8 cellular contexts compared by ENCODE assay signal in genomic region chr6:98845201-98846020, GRCh38. TPM values are rescaled to one million over a fixed set of nuclear protein-coding genes. Genes with fewer than 3 reads are reported as not detected.
A peak's percentile ranks its signal among the peaks of the same experiment; 100 is the strongest.
DNase-seq lines count a peak whose midpoint lies in the region; ATAC-seq and TF ChIP-seq lines count a peak whose summit lies in the region.

No MANE protein-coding gene starts in this region.

- peak; percentile 65 for DNase-seq in GM19238 (ENCODE audit: insufficient read length, low spot score)
- DNase-seq in NCI-H460 (ENCODE audit: extremely low read depth, low read depth) = peak; percentile 65
- DNase-seq in activated CD4-positive, alpha-beta T cell treated with anti-CD3 and anti-CD28 coated beads, Interleukin-2, amount 10 ng/mL, durations not matched to agents 24 days and 14 days = peak; percentile 90
- DNase-seq in dermis microvascular lymphatic vessel endothelial cell (ENCODE audit: low read depth in 2 of 2) = peak; percentile 31 to 71
- peak; percentile 47 to 70 (median 48) for DNase-seq in stimulated activated CD4-positive, alpha-beta T cell treated with anti-CD3 and anti-CD28 coated beads, TNF-alpha, amount 100 ng/mL, for 24 hours (ENCODE audit: low read depth in 3 of 3)

- no peaks in the 10 kb centered on the region for H3K9me3 Mint-ChIP-seq in activated CD4-positive, alpha-beta T cell treated with anti-CD3 and anti-CD28 coated beads, Interleukin-2, amount 10 ng/mL, durations not matched to agents 24 days and 14 days

- H3K9me3 ChIP-seq in liver (ENCODE audit: control insufficient read depth in 4 of 4, low read length in 3 of 4) = no peaks in the 10 kb centered on the region

- intact Hi-C loops in activated CD4-positive, alpha-beta T cell treated with anti-CD3 and anti-CD28 coated beads, Interleukin-2, amount 10 ng/mL, durations not matched to agents 24 days and 14 days (cut with micrococcal nuclease) = loop anchor here (2.0 to 10.0 kb wide), 3 partner anchors 102 to 1141 kb away; partner anchors contain the start of gene FBXL4

- peak overlapping the region; percentile 68 for H3K4me3 Mint-ChIP-seq in activated CD4-positive, alpha-beta T cell treated with anti-CD3 and anti-CD28 coated beads, Interleukin-2, amount 10 ng/mL, durations not matched to agents 24 days and 14 days

- no peak overlapping the region for H3K9ac ChIP-seq in liver (ENCODE audit: low read depth in 1 of 2, low read length in 2 of 2)

- peaks cover 10 to 24% (median 14%) of the 10 kb centered on the region in 4 donors for H3K4me1 ChIP-seq in liver (ENCODE audit: control insufficient read depth in 4 of 4, insufficient read depth in 4 of 4, low read length in 3 of 4)

- no peaks in the 10 kb centered on the region for H3K36me3 Mint-ChIP-seq in activated CD4-positive, alpha-beta T cell treated with anti-CD3 and anti-CD28 coated beads, Interleukin-2, amount 10 ng/mL, durations not matched to agents 24 days and 14 days (ENCODE audit: low read depth)

- H3K36me3 ChIP-seq in liver (ENCODE audit: control insufficient read depth in 4 of 4, insufficient read depth in 3 of 4, low read depth in 1 of 4, low read length in 3 of 4) = no peaks in the 10 kb centered on the region

- no peak overlapping the region for H3K27ac ChIP-seq in C4-2B
- H3K27ac ChIP-seq in liver (ENCODE audit: low read depth in 1 of 2, low read length in 2 of 2) = no peak overlapping the region

- peaks cover 80% of the 10 kb centered on the region for H3K27me3 Mint-ChIP-seq in activated CD4-positive, alpha-beta T cell treated with anti-CD3 and anti-CD28 coated beads, Interleukin-2, amount 10 ng/mL, durations not matched to agents 24 days and 14 days

- H3K27ac Mint-ChIP-seq in activated CD4-positive, alpha-beta T cell treated with anti-CD3 and anti-CD28 coated beads, Interleukin-2, amount 10 ng/mL, durations not matched to agents 24 days and 14 days = peak overlapping the region; percentile 52

- TF ChIP-seq RAD21 in liver (IDR thresholded peaks at IDR 0.05) = peak; percentile 93 to 97

- peak; percentile 57 for ATAC-seq in HG03432 (IDR thresholded peaks at IDR 0.05; ENCODE audit: unreplicated experiment)

- WGBS in liver = 2% methylated on average over 50 of the region's 50 CpGs

- TF ChIP-seq CTCF in C4-2B (conservative IDR thresholded peaks at IDR 0.05) (peak; percentile 91), liver (IDR thresholded peaks at IDR 0.05; ENCODE audit: low read depth, low read length, missing input control) (peak; percentile 82)

- peak overlapping the region in 1 of 3 donors; percentile 49 for H3K4me3 ChIP-seq in liver (ENCODE audit: low read depth in 1 of 3, low read length in 3 of 3)

- H3K27me3 ChIP-seq in liver (ENCODE audit: control insufficient read depth in 4 of 4, insufficient read depth in 4 of 4, low read length in 3 of 4) = peaks cover 0 to 22% (median 10%) of the 10 kb centered on the region in 4 donors

- peaks cover 10% of the 10 kb centered on the region for H3K4me1 Mint-ChIP-seq in activated CD4-positive, alpha-beta T cell treated with anti-CD3 and anti-CD28 coated beads, Interleukin-2, amount 10 ng/mL, durations not matched to agents 24 days and 14 days

TF ChIP-seq in liver, 16 proteins besides CTCF, POLR2A, EP300 and RAD21:
- TF ChIP-seq ATF3 (IDR thresholded peaks at IDR 0.05) (no peak), HNF4G (IDR thresholded peaks at IDR 0.05) (no peak), ZBTB33 (IDR thresholded peaks at IDR 0.05) (no peak), SP1 (IDR thresholded peaks at IDR 0.05) (no peak), FOXA2 (IDR thresholded peaks at IDR 0.05) (no peak), MAX (IDR thresholded peaks at IDR 0.05) (no peak)

RNA-seq across cellular contexts. Expression of gene POU3F2, which starts 11.0 kb away (rescaled TPM):
- not detected in 2 replicates for total RNA-seq in NCI-H460 (2014; rRNA removed; shearing (Covaris generic))
- not detected in 2 replicates for polyA plus RNA-seq in NCI-H460 (2014; cell fraction: nucleus; rRNA removed)
- not detected in 2 replicates for total RNA-seq in activated CD4-positive, alpha-beta T cell treated with anti-CD3 and anti-CD28 coated beads, Interleukin-2, amount 10 ng/mL, durations not matched to agents 24 days and 14 days
- total RNA-seq in dermis microvascular lymphatic vessel endothelial cell = not detected in 2 replicates
- not detected for total RNA-seq in liver
- polyA plus RNA-seq in liver = not detected
